In genomic region chr10:64573625-64574325, GRCh38 we compare ENCODE assay signal across 15 cellular contexts.
DNase-seq lines count a peak whose midpoint lies in the region; ATAC-seq, FAIRE-seq and TF ChIP-seq lines count a peak whose summit lies in the region.
"Had no signal": no experiment of that assay in that cellular context is flagged by ENCODE, and none has a peak within 500 bp of the region (broad histone marks: within the 10 kb centered on the region; RNA-seq: fewer than 3 reads in every experiment).

No MANE protein-coding gene starts in this region.

- FAIRE-seq in HepG2 (lab: Jason Lieb, UNC) = no peak
- FAIRE-seq: H54 had no signal

- no peaks in the 10 kb centered on the region for H3K27me3 Mint-ChIP-seq in stimulated activated memory B cell treated with anti-CD40 and anti-IgM and Interleukin-4, amounts not matched to agents 10 μg/mL and 1 μg/mL and 100 μg/mL, for 72 hours
- H3K27me3 Mint-ChIP-seq: CD4-positive, alpha-beta memory T cell; IgD-negative memory B cell had no signal

- POLR2A ChIA-PET in HepG2 (lab: Yijun Ruan, JAX) = no interaction called here

- H3K27ac Mint-ChIP-seq in stimulated activated memory B cell treated with anti-CD40 and anti-IgM and Interleukin-4, amounts not matched to agents 10 μg/mL and 1 μg/mL and 100 μg/mL, for 72 hours = no peak overlapping the region
- H3K27ac Mint-ChIP-seq: CD4-positive, alpha-beta memory T cell; IgD-negative memory B cell had no signal

- TF ChIP-seq CTCF in C4-2B (conservative IDR thresholded peaks at IDR 0.05) (no peak), VCaP (conservative IDR thresholded peaks at IDR 0.05) (no peak), HepG2 (CRISPR knock-in tag; IDR thresholded peaks at IDR 0.05) (no peak)

- H3K36me3 Mint-ChIP-seq in stimulated activated memory B cell treated with anti-CD40 and anti-IgM and Interleukin-4, amounts not matched to agents 10 μg/mL and 1 μg/mL and 100 μg/mL, for 72 hours = no peaks in the 10 kb centered on the region
- H3K36me3 Mint-ChIP-seq: CD4-positive, alpha-beta memory T cell had no signal

- intact Hi-C loops in HepG2 (cut with micrococcal nuclease; ENCODE audit: unreplicated experiment) = no loop called here

- WGBS in HepG2 (ENCODE audit: low lambda C conversion rate) = 0% methylated on average over 1 of the region's 1 CpG

- 0 out of 2 replicates have a peak overlapping the region, but pooled peaks have one; percentile 30 for H3K4me2 ChIP-seq in HepG2 (ENCODE audit: low read depth, low read length)

- ATAC-seq in HepG2 (peak; percentile 88), SK-N-SH treated with all-trans-retinoic acid at 6 μM for 48 hours (no peak; the same call in 2 of the 3 replicates), GM18502 (IDR thresholded peaks at IDR 0.05; ENCODE audit: poor library complexity, unreplicated experiment) (no peak)
- peak; percentile 36 for ATAC-seq in stimulated activated memory B cell treated with anti-CD40 and anti-IgM and Interleukin-4, amounts not matched to agents 10 μg/mL and 1 μg/mL and 100 μg/mL, for 72 hours

- H3K9me3 Mint-ChIP-seq in stimulated activated memory B cell treated with anti-CD40 and anti-IgM and Interleukin-4, amounts not matched to agents 10 μg/mL and 1 μg/mL and 100 μg/mL, for 72 hours = peaks cover 4% of the 10 kb centered on the region

- no peak overlapping the region for H3K4me3 Mint-ChIP-seq in stimulated activated memory B cell treated with anti-CD40 and anti-IgM and Interleukin-4, amounts not matched to agents 10 μg/mL and 1 μg/mL and 100 μg/mL, for 72 hours
- H3K4me3 Mint-ChIP-seq: CD4-positive, alpha-beta memory T cell; IgD-negative memory B cell had no signal

- CTCF ChIA-PET in HepG2 (lab: Yijun Ruan, JAX; ENCODE audit: low intra/inter-chr PET ratio, low total read pairs) = no interaction called here

- in situ Hi-C loops in HepG2 (cut with HindIII; ENCODE audit: extremely low pct_ligation_motif_present, low pct_unique_long_range_greater_than_20kb) = no loop called here

- no peaks in the 10 kb centered on the region for H4K20me1 ChIP-seq in HepG2 (ENCODE audit: insufficient read depth, low read length)

- peaks cover 4% of the 10 kb centered on the region; the same call in 1 of the 2 replicates for H3K9me3 ChIP-seq in HepG2 (ENCODE audit: low read length)

- H3K27me3 ChIP-seq in HepG2 (ENCODE audit: control insufficient read depth in 1 of 2, insufficient read depth in 2 of 2, low read length in 2 of 2) = no peaks in the 10 kb centered on the region

- peak overlapping the region; percentile 82 for H3K27ac ChIP-seq in C4-2B
- peak overlapping the region; percentile 85 for H3K27ac ChIP-seq in VCaP
- H3K27ac ChIP-seq in HepG2 (ENCODE audit: extremely low read length, insufficient read depth, low read length) = no peak overlapping the region
- no peak overlapping the region for H3K27ac ChIP-seq in caudate nucleus (ENCODE audit: low read depth, low read length)

- TF ChIP-seq RAD21 in HepG2 (CRISPR knock-in tag; IDR thresholded peaks at IDR 0.05) = no peak

- H3K36me3 ChIP-seq in HepG2 (replicated peaks in 1 of 2; ENCODE audit: control insufficient read depth in 1 of 2, insufficient read depth in 2 of 2, low read length in 2 of 2) = no peaks in the 10 kb centered on the region

- no TSS peak for BruUV-seq in HepG2 (replicated peaks; lab: Mats Ljungman, UMichigan)

- DNase-seq in HepG2 (ENCODE audit: low spot score) (peak; percentile 27), caudate nucleus (lab: John Stamatoyannopoulos, UW) (no peak)
- DNase-seq: AML-193; CD4-positive, alpha-beta memory T cell; MV-4-11; NCI-H1417 treated with DMSO at 0.1 percent for 48 hours; NCI-H2029 treated with DMSO at 0.1 percent for 48 hours; SHP77 treated with DMSO at 0.1 percent for 48 hours had no signal

- TF ChIP-seq EP300 in HepG2 (IDR thresholded peaks at IDR 0.05; ENCODE audit: low read depth in 2 of 2, low read length in 2 of 2) = peak in 1 of 2 experiments; percentile 27; a peak in 1 of 4 replicates
- no peak for TF ChIP-seq EP300 in HepG2 (CRISPR knock-in tag; IDR thresholded peaks at IDR 0.05; ENCODE audit: borderline replicate concordance)

- H3K4me1 ChIP-seq in HepG2 (ENCODE audit: insufficient read depth, low read length) = peaks cover 19% of the 10 kb centered on the region

- H3K9ac ChIP-seq in HepG2 (ENCODE audit: insufficient read depth, low read depth, low read length) = no peak overlapping the region

- no peaks in the 10 kb centered on the region for H3K79me2 ChIP-seq in HepG2 (ENCODE audit: insufficient read depth, low read length)

- no peak overlapping the region for H3K4me3 ChIP-seq in HepG2 (replicated peaks in 1 of 3; ENCODE audit: insufficient read depth in 1 of 3, low read depth in 2 of 3, low read length in 3 of 3)

- H2AFZ ChIP-seq in HepG2 (ENCODE audit: low read length) = no peak overlapping the region

- no peaks in the 10 kb centered on the region for H3K4me1 Mint-ChIP-seq in stimulated activated memory B cell treated with anti-CD40 and anti-IgM and Interleukin-4, amounts not matched to agents 10 μg/mL and 1 μg/mL and 100 μg/mL, for 72 hours
- H3K4me1 Mint-ChIP-seq: CD4-positive, alpha-beta memory T cell; IgD-negative memory B cell had no signal

- TF ChIP-seq POLR2A in HepG2 (IDR thresholded peaks at IDR 0.05; ENCODE audit: insufficient read depth in 1 of 2, low read depth in 2 of 2, low read length in 2 of 2) = no peak

TF ChIP-seq in HepG2, 621 proteins besides CTCF, POLR2A, EP300 and RAD21 (continues in another document):
- no peak for TF ChIP-seq FOXC1 (CRISPR knock-in tag; IDR thresholded peaks at IDR 0.05; ENCODE audit: borderline replicate concordance)
- no peak for TF ChIP-seq KAT2B (IDR thresholded peaks at IDR 0.05; ENCODE audit: borderline replicate concordance, low read depth, low read length)
- TF ChIP-seq ZNF557 (CRISPR knock-in tag; IDR thresholded peaks at IDR 0.05) = no peak
- no peak for TF ChIP-seq TBX2 (CRISPR knock-in tag; IDR thresholded peaks at IDR 0.05; ENCODE audit: borderline replicate concordance)
- TF ChIP-seq TFAP4 (IDR thresholded peaks at IDR 0.05; ENCODE audit: borderline replicate concordance, low read depth) = no peak
- TF ChIP-seq ZNF883 (CRISPR knock-in tag; IDR thresholded peaks at IDR 0.05; ENCODE audit: not compliant biosample characterization) = no peak
- TF ChIP-seq SALL2 (CRISPR knock-in tag; IDR thresholded peaks at IDR 0.05) = no peak
- no peak for TF ChIP-seq SIN3B (IDR thresholded peaks at IDR 0.05; ENCODE audit: low read length)

TF ChIP-seq in SK-N-SH treated with all-trans-retinoic acid at 6 μM for 48 hours, 23 proteins besides CTCF, POLR2A, EP300 and RAD21:
- TF ChIP-seq CSRNP3 (CRISPR knock-in tag; IDR thresholded peaks at IDR 0.05) = no peak

Comparison
In these comparisons a context has a peak if more than half of its experiments do, and no peak if none do; other contexts are left out.
1. H3K27ac ChIP-seq: peak in C4-2B (single experiment) and VCaP (single experiment); none in HepG2 (single experiment) and caudate nucleus (single experiment).
2. ATAC-seq: peak in HepG2 (single experiment) and stimulated activated memory B cell treated with anti-CD40 and anti-IgM and Interleukin-4, amounts not matched to agents 10 μg/mL and 1 μg/mL and 100 μg/mL, for 72 hours (single experiment); none in SK-N-SH treated with all-trans-retinoic acid at 6 μM for 48 hours (single experiment) and GM18502 (single experiment).